19 cellular contexts compared by ENCODE assay signal in genomic region chr15:89963301-89964288, GRCh38. TPM values are rescaled to one million over a fixed set of nuclear protein-coding genes. Genes with fewer than 3 reads are reported as not detected.
DNase-seq lines count a peak whose midpoint lies in the region; ATAC-seq and TF ChIP-seq lines count a peak whose summit lies in the region.
"Had no signal": no experiment of that assay in that cellular context is flagged by ENCODE, and none has a peak within 500 bp of the region (broad histone marks: within the 10 kb centered on the region; RNA-seq: fewer than 3 reads in every experiment).

No MANE protein-coding gene starts in this region.

- no peaks in the 10 kb centered on the region for H3K4me1 ChIP-seq in ovary (ENCODE audit: insufficient read depth)
- H3K4me1 ChIP-seq: SJCRH30 had no signal

- no peak for TF ChIP-seq POLR2A in ovary (IDR thresholded peaks at IDR 0.05)

- no peaks in the 10 kb centered on the region for H3K36me3 ChIP-seq in KOPT-K1 (ENCODE audit: insufficient read depth, low read length)
- H3K36me3 ChIP-seq in ovary = no peaks in the 10 kb centered on the region
- H3K36me3 ChIP-seq: esophagus squamous epithelium, SJCRH30 had no signal

- H3K9me3 ChIP-seq in KOPT-K1 (ENCODE audit: insufficient read depth, low read length, poor library complexity, severe bottlenecking) (no peaks in the 10 kb centered on the region), ovary (no peaks in the 10 kb centered on the region)
- H3K9me3 ChIP-seq: esophagus squamous epithelium, SJCRH30 had no signal

- H3K4me3 ChIP-seq in ovary = no peak overlapping the region
- H3K4me3 ChIP-seq: esophagus squamous epithelium, SJCRH30 had no signal

- TF ChIP-seq EP300 in ovary (IDR thresholded peaks at IDR 0.05) = no peak

- no peak for TF ChIP-seq CTCF in ovary (IDR thresholded peaks at IDR 0.05)

- peak; percentile 23 for ATAC-seq in left lobe of liver
- ATAC-seq in GM21528 (IDR thresholded peaks at IDR 0.05; ENCODE audit: low FRiP score, unreplicated experiment) = no peak

- 91 to 95% (median 93%) methylated on average over 11 of the region's 11 CpGs for WGBS in ovary, 3 donors

- peak overlapping the region; percentile 59 for H3K27ac ChIP-seq in KOPT-K1 (ENCODE audit: low read depth, low read length, poor library complexity, severe bottlenecking)
- H3K27ac ChIP-seq in ovary = no peak overlapping the region
- H3K27ac ChIP-seq: esophagus squamous epithelium, SJCRH30 had no signal

- peak; percentile 98 for DNase-seq in SKM-1 treated with dmso at 0.1 percent for 144 hours (lab: John Stamatoyannopoulos, UW; ENCODE audit: unreplicated experiment)
- no peak for DNase-seq in left lobe of liver (ENCODE audit: low spot score)
- DNase-seq in posterior cingulate gyrus = peak in 6 of 10 donors; percentile 5 to 64 (median 26)
- no peak for DNase-seq in ovary
- DNase-seq in activated naive CD4-positive, alpha-beta T cell treated with Interleukin-2 at 50 U/mL for 16 hours = no peak
- DNase-seq in kidney tubule cell (ENCODE audit: low spot score) = no peak
- DNase-seq: activated CD4-positive, CD25-positive, alpha-beta regulatory T cell treated with anti-CD3 and anti-CD28 coated beads, Interleukin-2, amount 50 U/mL, for 72 hours; activated effector memory CD4-positive, alpha-beta T cell treated with Interleukin-2 at 50 U/mL for 16 hours; amniotic stem cell; EL; esophagus squamous epithelium; HCEC 1CT; Kasumi-1; NCI-H1436 treated with DMSO at 0.1 percent for 48 hours; NCI-H446 treated with DMSO at 0.1 percent for 48 hours; SJCRH30; stimulated activated CD4-positive, alpha-beta T cell treated with anti-CD3 and anti-CD28 coated beads, Interleukin-12 subunit alpha, Interleukin-12 subunit beta, amount 100 ng/mL, for 4 hours had no signal

- intact Hi-C loops in posterior cingulate gyrus (cut with DNase I) = no loop called here
- intact Hi-C loops in ovary (cut with DNase I) = no loop called here

- no peaks in the 10 kb centered on the region for H3K27me3 ChIP-seq in ovary
- H3K27me3 ChIP-seq: esophagus squamous epithelium had no signal

RNA-seq across cellular contexts. Expression of gene ZNF710, which starts 37.5 kb away (rescaled TPM):
- 6.7 TPM for total RNA-seq in left lobe of liver
- 10 to 100 TPM in 5 of 7 donors, 1 to 10 TPM in 2; 6.8 to 19.7 (median 14.5) TPM for total RNA-seq in ovary
- polyA plus RNA-seq in ovary = 10 to 100 TPM in 1 of 2 donors, 1 to 10 TPM in 1; 8.3 to 10.4 TPM

RNA-seq across cellular contexts. Expression of gene ARPIN, which starts 50.8 kb away (rescaled TPM):
- 6.2 TPM for total RNA-seq in left lobe of liver
- total RNA-seq in ovary = 10 to 100 TPM; 14.2 to 36.5 (median 30.8) TPM
- polyA plus RNA-seq in ovary = 10 to 100 TPM; 17.0 to 28.3 TPM

Comparison
In these comparisons a context has a peak if more than half of its experiments do, and no peak if none do; other contexts are left out.
1. DNase-seq: peak in SKM-1 treated with dmso at 0.1 percent for 144 hours (single experiment) and posterior cingulate gyrus (6 of 10); none in left lobe of liver (single experiment), ovary (0 of 5), activated naive CD4-positive, alpha-beta T cell treated with Interleukin-2 at 50 U/mL for 16 hours (single experiment) and kidney tubule cell (single experiment).